In the genomic region with DNA sequence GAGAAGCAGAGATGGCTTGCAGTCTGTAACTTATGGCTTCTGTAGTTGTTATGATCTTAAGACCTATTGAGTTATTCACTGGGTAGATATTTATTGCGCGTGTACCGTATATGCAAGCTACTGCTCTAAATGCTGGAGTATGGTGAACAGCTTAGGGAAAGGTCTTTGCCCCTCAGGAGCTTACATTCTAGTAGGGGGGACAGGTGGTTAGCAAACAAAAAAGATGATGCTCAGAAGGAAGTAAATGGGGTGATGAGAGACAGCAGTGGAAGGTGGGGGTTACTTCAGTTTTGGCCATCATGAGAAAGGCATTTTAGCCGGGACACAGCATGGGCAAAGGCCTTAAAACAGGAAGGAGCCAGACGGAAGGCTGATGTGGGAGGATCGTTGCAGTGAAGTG, we compare ENCODE assay signal across 12 cellular contexts. TPM values are rescaled to one million over a fixed set of nuclear protein-coding genes. Genes with fewer than 3 reads are reported as not detected.
DNase-seq lines count a peak whose midpoint lies in the region; ATAC-seq and TF ChIP-seq lines count a peak whose summit lies in the region.
"Had no signal": no experiment of that assay in that cellular context is flagged by ENCODE, and none has a peak within 500 bp of the region (broad histone marks: within the 10 kb centered on the region; RNA-seq: fewer than 3 reads in every experiment).

No MANE protein-coding gene starts in this region.

- no peak overlapping the region for H3K23ac ChIP-seq in H9 (ENCODE audit: insufficient read length, low read depth, low read length)

- no peak overlapping the region for H3K9ac ChIP-seq in H9 (ENCODE audit: extremely low read depth, insufficient read length, low read length)

- H2AFZ ChIP-seq in H9 (ENCODE audit: low read length): no peak overlapping the region

- no peaks in the 10 kb centered on the region for H4K20me1 ChIP-seq in H9 (ENCODE audit: control insufficient read depth, insufficient read depth, insufficient read length)

- POLR2A ChIA-PET in activated CD8-positive, alpha-beta T cell treated with anti-CD3 and anti-CD28 coated beads, Interleukin-2, amount 10 ng/mL, durations not matched to agents 7 days and 5 days (lab: Charles Lee): interaction anchor here (0.6 to 2.5 kb wide), 4 partner anchors 13 to 60 kb away, joined by 3 to 10 read pairs (median 3); partner anchors contain the start of gene NT5C

- H3K4ac ChIP-seq in H9 (ENCODE audit: low read depth, low read length): no peak overlapping the region

- H2AK5ac ChIP-seq in H9 (ENCODE audit: insufficient read length, low read length): no peak overlapping the region

- H3T11ph ChIP-seq in H9 (ENCODE audit: low read length): no peak overlapping the region

- TF ChIP-seq CTCF in H9 (conservative IDR thresholded peaks at IDR 0.05) (no peak), mesothelial cell of epicardium (IDR thresholded peaks at IDR 0.05; ENCODE audit: unreplicated experiment) (no peak), omental fat pad (IDR thresholded peaks at IDR 0.05) (no peak)

- no peaks in the 10 kb centered on the region for H3K9me3 Mint-ChIP-seq in H9
- H3K9me3 Mint-ChIP-seq in activated CD8-positive, alpha-beta T cell treated with anti-CD3 and anti-CD28 coated beads, Interleukin-2, amount 10 ng/mL, durations not matched to agents 7 days and 5 days (ENCODE audit: insufficient read depth): no peaks in the 10 kb centered on the region
- H3K9me3 Mint-ChIP-seq in mesothelial cell of epicardium: no peaks in the 10 kb centered on the region

- H3K14ac ChIP-seq in H9 (ENCODE audit: insufficient read depth, low read length): no peak overlapping the region

- peak; percentile 44 for DNase-seq in CD1c-positive myeloid dendritic cell (ENCODE audit: extremely low spot score)
- no peak for DNase-seq in H9
- no peak for DNase-seq in activated CD8-positive, alpha-beta T cell treated with anti-CD3 and anti-CD28 coated beads, Interleukin-2, amount 10 ng/mL, durations not matched to agents 7 days and 5 days
- no peak for DNase-seq in mesothelial cell of epicardium (ENCODE audit: low spot score in 2 of 2, unreplicated experiment in 2 of 2)
- no peak for DNase-seq in NCI-H1092 treated with DMSO at 0.1 percent for 48 hours (lab: John Stamatoyannopoulos, UW)
- DNase-seq in iPS-NIHi7 (ENCODE audit: extremely low spot score): no peak
- no peak for DNase-seq in omental fat pad (ENCODE audit: low spot score)
- DNase-seq: effector CD8-positive, alpha-beta T cell; NCI-H187 treated with DMSO at 0.1 percent for 48 hours; thyroid gland had no signal

- H3K27ac ChIP-seq in H9 (ENCODE audit: insufficient read length, low read depth, low read length): no peak overlapping the region
- H3K27ac ChIP-seq: thyroid gland had no signal

- no peak overlapping the region for H3K56ac ChIP-seq in H9 (ENCODE audit: insufficient read length, low read depth, low read length)

- H4K8ac ChIP-seq in H9 (replicated peaks; ENCODE audit: insufficient read length, low read depth, low read length): no peak overlapping the region

- no peak overlapping the region for H3K18ac ChIP-seq in H9 (ENCODE audit: insufficient read length, low read depth, low read length)

- H3K23me2 ChIP-seq in H9 (ENCODE audit: insufficient read length, low read depth, low read length, poor library complexity, severe bottlenecking): peaks cover 7% of the 10 kb centered on the region

- no peak for ATAC-seq in activated CD8-positive, alpha-beta T cell treated with anti-CD3 and anti-CD28 coated beads, Interleukin-2, amount 10 ng/mL, durations not matched to agents 7 days and 5 days
- ATAC-seq in GM21390 (IDR thresholded peaks at IDR 0.05; ENCODE audit: unreplicated experiment): no peak
- no peak for ATAC-seq in omental fat pad (ENCODE audit: low FRiP score)

- WGBS in H9 (ENCODE audit: extremely low coverage, insufficient read length, low lambda C conversion rate): no CpG with 5 or more reads among the region's 6 CpGs

- H4K5ac ChIP-seq in H9 (ENCODE audit: insufficient read length, low read depth, low read length): no peak overlapping the region

- H3K27ac Mint-ChIP-seq in H9 (peak overlapping the region in 2 of 3 experiments; percentile 23 to 65; a peak in 4 of 7 replicates), mesothelial cell of epicardium (peak overlapping the region; percentile 36)
- peak overlapping the region; percentile 60 for H3K27ac Mint-ChIP-seq in activated CD8-positive, alpha-beta T cell treated with anti-CD3 and anti-CD28 coated beads, Interleukin-2, amount 10 ng/mL, durations not matched to agents 7 days and 5 days

- H3K36me3 Mint-ChIP-seq in H9 (ENCODE audit: insufficient read depth in 1 of 3, low read depth in 3 of 3) (peaks cover 9 to 28% (median 19%) of the 10 kb centered on the region in 3 experiments; a peak in 6 of 7 replicates), mesothelial cell of epicardium (peaks cover 8% of the 10 kb centered on the region)
- H3K36me3 Mint-ChIP-seq in activated CD8-positive, alpha-beta T cell treated with anti-CD3 and anti-CD28 coated beads, Interleukin-2, amount 10 ng/mL, durations not matched to agents 7 days and 5 days (ENCODE audit: low read depth): peaks cover 23% of the 10 kb centered on the region

- H3K79me2 ChIP-seq in H9 (ENCODE audit: insufficient read depth, low read length): no peaks in the 10 kb centered on the region

- CTCF ChIA-PET in activated CD8-positive, alpha-beta T cell treated with anti-CD3 and anti-CD28 coated beads, Interleukin-2, amount 10 ng/mL, durations not matched to agents 7 days and 5 days (lab: Charles Lee): interaction anchor here (1.1 to 8.9 kb wide), 6 partner anchors 20 to 159 kb away, joined by 3 to 210 read pairs (median 71); partner anchors contain the start of genes GGA3, MIF4GD, MRPL58 and MRPS7

- H2BK5ac ChIP-seq in H9 (ENCODE audit: insufficient read length, low read length): no peak overlapping the region

- H3K9me3 ChIP-seq in H9 (ENCODE audit: control insufficient read depth, low read depth, low read length): no peaks in the 10 kb centered on the region
- H3K9me3 ChIP-seq: thyroid gland had no signal

- no peaks in the 10 kb centered on the region for H3K27me3 ChIP-seq in H9 (ENCODE audit: insufficient read depth, low read length)
- H3K27me3 ChIP-seq: thyroid gland had no signal

- no peak overlapping the region for H4K91ac ChIP-seq in H9 (ENCODE audit: insufficient read length, low read depth, low read length)

- H3K27me3 Mint-ChIP-seq in H9 (ENCODE audit: low read depth) (peaks cover 5% of the 10 kb centered on the region), mesothelial cell of epicardium (ENCODE audit: low read depth) (peaks cover 7% of the 10 kb centered on the region)
- no peaks in the 10 kb centered on the region for H3K27me3 Mint-ChIP-seq in activated CD8-positive, alpha-beta T cell treated with anti-CD3 and anti-CD28 coated beads, Interleukin-2, amount 10 ng/mL, durations not matched to agents 7 days and 5 days (ENCODE audit: low read depth)

- H2BK15ac ChIP-seq in H9 (ENCODE audit: low read depth, low read length): no peak overlapping the region

- H2BK12ac ChIP-seq in H9 (ENCODE audit: insufficient read length, low read depth, low read length): no peak overlapping the region

- no peak overlapping the region for H3K4me2 ChIP-seq in H9 (ENCODE audit: insufficient read depth, insufficient read length, low read length)
- H3K4me2 ChIP-seq: smooth muscle cell had no signal

- peak overlapping the region in 1 of 2 experiments; percentile 47; a peak in 2 of 5 replicates for H3K4me3 Mint-ChIP-seq in H9
- H3K4me3 Mint-ChIP-seq in activated CD8-positive, alpha-beta T cell treated with anti-CD3 and anti-CD28 coated beads, Interleukin-2, amount 10 ng/mL, durations not matched to agents 7 days and 5 days: peak overlapping the region; percentile 92
- peak overlapping the region; percentile 51 for H3K4me3 Mint-ChIP-seq in mesothelial cell of epicardium

- no peak overlapping the region for H2BK20ac ChIP-seq in H9 (ENCODE audit: low read depth, low read length, poor library complexity, severe bottlenecking)

- H3K4me1 ChIP-seq in H9 (ENCODE audit: insufficient read depth, low read length): no peaks in the 10 kb centered on the region

- H2BK120ac ChIP-seq in H9 (ENCODE audit: low read depth, low read length, poor library complexity, severe bottlenecking): no peak overlapping the region

- peaks cover 3% of the 10 kb centered on the region for H3K79me1 ChIP-seq in H9 (ENCODE audit: insufficient read depth, low read depth, low read length, poor library complexity, severe bottlenecking)

- H3K4me1 Mint-ChIP-seq in H9: peaks cover 22 to 23% of the 10 kb centered on the region in 2 experiments
- H3K4me1 Mint-ChIP-seq in activated CD8-positive, alpha-beta T cell treated with anti-CD3 and anti-CD28 coated beads, Interleukin-2, amount 10 ng/mL, durations not matched to agents 7 days and 5 days (ENCODE audit: low read depth): peaks cover 52% of the 10 kb centered on the region
- H3K4me1 Mint-ChIP-seq in mesothelial cell of epicardium: peaks cover 18% of the 10 kb centered on the region

RNA-seq across cellular contexts. Expression of gene ARMC7, which starts 2.0 kb away (rescaled TPM):
- total RNA-seq in H9 (2021) (22.4 and 22.8 TPM in 2 replicates), mesothelial cell of epicardium (11.3 to 12.0 TPM (median 11.4 TPM) in 3 replicates), omental fat pad (1 to 10 TPM; 3.1 to 7.7 (median 4.9) TPM)
- 10 to 100 TPM; 16.1 to 17.0 TPM for total RNA-seq in activated CD8-positive, alpha-beta T cell treated with anti-CD3 and anti-CD28 coated beads, Interleukin-2, amount 10 ng/mL, durations not matched to agents 7 days and 5 days

RNA-seq across cellular contexts. Expression of gene NT5C, which starts 19.8 kb away (rescaled TPM):
- 76.2 and 77.7 TPM in 2 replicates for total RNA-seq in H9 (2021)
- total RNA-seq in activated CD8-positive, alpha-beta T cell treated with anti-CD3 and anti-CD28 coated beads, Interleukin-2, amount 10 ng/mL, durations not matched to agents 7 days and 5 days: 10 to 100 TPM; 68.5 to 68.8 TPM
- 44.3 to 51.0 TPM (median 46.8 TPM) in 3 replicates for total RNA-seq in mesothelial cell of epicardium
- 100 to 1,000 TPM in 1 of 4 donors, 10 to 100 TPM in 3; 56.0 to 101 (median 68.6) TPM for total RNA-seq in omental fat pad

RNA-seq across cellular contexts. Expression of gene SLC16A5, which starts 24.0 kb away (rescaled TPM):
- total RNA-seq in H9 (2021) (17.0 and 17.1 TPM in 2 replicates), mesothelial cell of epicardium (46.4 to 49.5 TPM (median 46.9 TPM) in 3 replicates), omental fat pad (10 to 100 TPM; 12.0 to 22.7 (median 16.4) TPM)
- 1 to 10 TPM; 4.6 to 5.4 TPM for total RNA-seq in activated CD8-positive, alpha-beta T cell treated with anti-CD3 and anti-CD28 coated beads, Interleukin-2, amount 10 ng/mL, durations not matched to agents 7 days and 5 days

RNA-seq across cellular contexts. Expression of gene JPT1, which starts 42.5 kb away (rescaled TPM):
- total RNA-seq in H9 (2021): 265 and 275 TPM in 2 replicates
- total RNA-seq in activated CD8-positive, alpha-beta T cell treated with anti-CD3 and anti-CD28 coated beads, Interleukin-2, amount 10 ng/mL, durations not matched to agents 7 days and 5 days: 100 to 1,000 TPM; 301 to 319 TPM
- 121 to 132 TPM (median 124 TPM) in 3 replicates for total RNA-seq in mesothelial cell of epicardium
- total RNA-seq in omental fat pad: 10 to 100 TPM; 18.8 to 45.9 (median 31.7) TPM
